8 cellular contexts compared by ENCODE assay signal in the genomic region with DNA sequence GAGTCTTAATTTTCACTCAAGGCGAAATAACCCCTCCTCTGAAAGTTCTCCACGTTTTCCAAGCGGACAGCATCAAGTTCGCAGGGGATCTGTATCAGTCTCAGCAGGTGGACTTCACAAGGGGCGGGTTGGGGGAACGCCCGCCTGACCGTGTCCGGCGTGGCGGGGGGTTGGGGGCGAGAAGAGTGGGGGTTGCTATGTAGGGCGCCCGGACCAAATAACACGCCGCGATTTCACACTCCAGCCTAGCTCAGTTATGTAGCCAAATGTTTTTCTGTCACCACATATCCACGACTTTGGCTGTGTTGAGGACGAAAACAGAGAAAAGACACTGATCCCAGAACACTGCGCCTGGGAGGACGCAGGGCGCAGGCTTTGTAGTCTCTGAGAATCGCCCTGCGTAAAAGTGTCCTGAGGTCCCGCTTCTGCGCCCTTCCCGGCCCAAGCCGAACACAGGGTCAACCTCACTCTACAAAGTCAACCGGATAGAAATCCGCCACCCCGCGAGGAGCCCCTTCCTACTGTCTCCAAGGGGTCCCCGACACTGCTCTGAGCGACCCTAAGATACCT. TPM values are rescaled to one million over a fixed set of nuclear protein-coding genes. Genes with fewer than 3 reads are reported as not detected.
DNase-seq lines count a peak whose midpoint lies in the region; ATAC-seq and TF ChIP-seq lines count a peak whose summit lies in the region.

No MANE protein-coding gene starts in this region.

- WGBS in heart left ventricle, 4 donors, result 3 to 5% (median 4%) methylated on average over 24 to 34 of the region's 34 CpGs
- WGBS in aorta, 2 donors, result 3 to 5% methylated on average over 34 of the region's 34 CpGs

- TF ChIP-seq CTCF in heart left ventricle (IDR thresholded peaks at IDR 0.05), result no peak
- no peak for TF ChIP-seq CTCF in mucosa of descending colon (IDR thresholded peaks at IDR 0.05)

- H3K27ac ChIP-seq in heart left ventricle (peak overlapping the region in 2 of 12 donors; percentile 5 to 58), cingulate gyrus (ENCODE audit: low read depth, low read length) (peak overlapping the region; percentile 60), aorta (ENCODE audit: low read depth in 1 of 2, low read length in 2 of 2) (no peak overlapping the region)

- DNase-seq in heart left ventricle (no peak), Right ventricle myocardium superior (no peak), mucosa of descending colon (peak in 2 of 3 donors; percentile 37 to 44), aorta (no peak), SKM-1 treated with dmso at 0.1 percent for 144 hours (lab: John Stamatoyannopoulos, UW; ENCODE audit: unreplicated experiment) (no peak), NCI-H1694 treated with DMSO at 0.1 percent for 48 hours (lab: John Stamatoyannopoulos, UW) (no peak)

- H3K4me1 ChIP-seq in heart left ventricle (peaks cover 0 to 43% (median 1%) of the 10 kb centered on the region in 12 donors), mucosa of descending colon (ENCODE audit: low read depth) (peaks cover 26% of the 10 kb centered on the region), aorta (ENCODE audit: control insufficient read depth in 1 of 2, insufficient read depth in 2 of 2, low read length in 2 of 2) (no peaks in the 10 kb centered on the region)

- no peak for TF ChIP-seq POLR2A in heart left ventricle (IDR thresholded peaks at IDR 0.05)

- H3K4me3 ChIP-seq in heart left ventricle (peak overlapping the region in 11 of 12 donors; percentile 18 to 64 (median 49)), mucosa of descending colon (peak overlapping the region; percentile 23), aorta (ENCODE audit: low read length in 2 of 2) (peak overlapping the region in 1 of 2 donors; percentile 15)

- H3K9me3 ChIP-seq in heart left ventricle (no peaks in the 10 kb centered on the region), mucosa of descending colon (no peaks in the 10 kb centered on the region), aorta (ENCODE audit: control insufficient read depth, low read length) (no peaks in the 10 kb centered on the region)

- peak in 1 of 4 donors; percentile 11 for ATAC-seq in heart left ventricle
- no peak for ATAC-seq in Right ventricle myocardium superior (ENCODE audit: poor library complexity)
- ATAC-seq in mucosa of descending colon, result peak; percentile 24
- ATAC-seq in aorta (ENCODE audit: low FRiP score), result peak; percentile 30
- ATAC-seq in GM18867 (IDR thresholded peaks at IDR 0.05; ENCODE audit: unreplicated experiment), result no peak

- intact Hi-C loops in heart left ventricle (cut with DNase I) (no loop called here), Right ventricle myocardium superior (cut with DNase I) (no loop called here), mucosa of descending colon (cut with DNase I, micrococcal nuclease) (no loop called here), aorta (cut with DNase I) (no loop called here)

- H3K36me3 ChIP-seq in heart left ventricle (no peaks in the 10 kb centered on the region), mucosa of descending colon (ENCODE audit: low read depth) (no peaks in the 10 kb centered on the region), aorta (ENCODE audit: control insufficient read depth in 1 of 2, insufficient read depth in 2 of 2, low read length in 1 of 2) (no peaks in the 10 kb centered on the region)

- H3K27me3 ChIP-seq in heart left ventricle, result peaks cover 11 to 52% (median 20%) of the 10 kb centered on the region in 9 donors
- H3K27me3 ChIP-seq in aorta (ENCODE audit: control insufficient read depth in 1 of 2, insufficient read depth in 2 of 2, low read length in 1 of 2), result no peaks in the 10 kb centered on the region

RNA-seq across cellular contexts. Expression of a gene that starts 0.5 kb away (rescaled TPM):
- 1 to 10 TPM in 2 of 9 donors, under 1 TPM in 6, not detected in 1; 0.25 to 5.9 (median 0.51) TPM for total RNA-seq in heart left ventricle
- polyA plus RNA-seq in heart left ventricle, result under 1 TPM; 0.29 to 0.42 TPM
- 0.70 TPM for total RNA-seq in Right ventricle myocardium superior
- 10 to 100 TPM; 13.5 to 35.2 (median 32.6) TPM for total RNA-seq in mucosa of descending colon
- 10 to 100 TPM in 1 of 2 donors, 1 to 10 TPM in 1; 4.2 to 12.8 TPM for total RNA-seq in aorta
- polyA plus RNA-seq in aorta, result 1 to 10 TPM; 1.3 to 3.5 TPM

Comparison
In these comparisons a context has a peak if more than half of its experiments do, and no peak if none do; other contexts are left out.
1. ATAC-seq: peak in mucosa of descending colon (single experiment) and aorta (single experiment); none in Right ventricle myocardium superior (single experiment) and GM18867 (single experiment).
2. DNase-seq: peak in mucosa of descending colon (2 of 3); none in heart left ventricle (0 of 5), Right ventricle myocardium superior (single experiment), aorta (0 of 2), SKM-1 treated with dmso at 0.1 percent for 144 hours (single experiment) and NCI-H1694 treated with DMSO at 0.1 percent for 48 hours (single experiment).